ENCODE assay signal across 17 cellular contexts in genomic region chr22:23569291-23569690, GRCh38. TPM values are rescaled to one million over a fixed set of nuclear protein-coding genes. Genes with fewer than 3 reads are reported as not detected.
DNase-seq lines count a peak whose midpoint lies in the region; ATAC-seq, FAIRE-seq and TF ChIP-seq lines count a peak whose summit lies in the region.
"Had no signal": no experiment of that assay in that cellular context is flagged by ENCODE, and none has a peak within 500 bp of the region (broad histone marks: within the 10 kb centered on the region; RNA-seq: fewer than 3 reads in every experiment).

No MANE protein-coding gene starts in this region.

- peak; percentile 4 for DNase-seq in DND-41
- peak in 6 of 7 donors; percentile 33 to 62 (median 42) for DNase-seq in adrenal gland
- peak; percentile 36 for DNase-seq in kidney
- DNase-seq in testis: peak; percentile 25
- DNase-seq in CD4-positive, alpha-beta memory T cell: no peak
- DNase-seq: ACHN, C1 segment of cervical spinal cord, DMS79, EL, KBM-7 had no signal

- peaks cover 5 to 8% (median 6%) of the 10 kb centered on the region in 4 donors for H3K4me1 Mint-ChIP-seq in CD4-positive, alpha-beta memory T cell

- no peak for TF ChIP-seq POLR2A in adrenal gland (IDR thresholded peaks at IDR 0.05)
- TF ChIP-seq POLR2A in testis (IDR thresholded peaks at IDR 0.05): no peak

- H4K20me1 ChIP-seq in DND-41 (ENCODE audit: insufficient read depth, low read length): peaks cover 14% of the 10 kb centered on the region; the same call in 1 of the 2 replicates

- H3K9ac ChIP-seq in DND-41 (ENCODE audit: low read depth, low read length): no peak overlapping the region
- no peak overlapping the region for H3K9ac ChIP-seq in kidney (ENCODE audit: low read length in 2 of 2)

- WGBS in adrenal gland, 4 donors: 51 to 100% (median 53%) methylated on average over 1 to 8 of the region's 8 CpGs
- WGBS in testis, 2 donors: 51 to 83% methylated on average over 2 to 8 of the region's 8 CpGs

- no peak overlapping the region for H3K4me2 ChIP-seq in DND-41 (ENCODE audit: insufficient read depth, low read length)

- intact Hi-C loops in adrenal gland (cut with DNase I) (no loop called here), kidney (cut with DNase I) (no loop called here), testis (cut with DNase I; ENCODE audit: low total_unique reads) (no loop called here)
- intact Hi-C loops in CD4-positive, alpha-beta memory T cell (cut with micrococcal nuclease): no loop called here

- POLR2A ChIA-PET in CD4-positive, alpha-beta memory T cell (lab: Charles Lee; ENCODE audit: partially characterized antibody): no interaction called here

- ATAC-seq in DND-41 (ENCODE audit: insufficient read depth, low read depth) (no peak), HG02610 (IDR thresholded peaks at IDR 0.05; ENCODE audit: unreplicated experiment) (no peak), HG03520 (IDR thresholded peaks at IDR 0.05; ENCODE audit: unreplicated experiment) (no peak)

- H3K36me3 Mint-ChIP-seq in CD4-positive, alpha-beta memory T cell: no peaks in the 10 kb centered on the region

- no peak overlapping the region for H3K4me3 ChIP-seq in DND-41 (ENCODE audit: low read depth in 1 of 2, low read length in 2 of 2)
- H3K4me3 ChIP-seq in adrenal gland: no peak overlapping the region
- no peak overlapping the region for H3K4me3 ChIP-seq in kidney (ENCODE audit: low read length in 2 of 2)
- H3K4me3 ChIP-seq in testis: no peak overlapping the region
- no peak overlapping the region for H3K4me3 ChIP-seq in CD4-positive, alpha-beta memory T cell (ENCODE audit: low read length in 2 of 2)

- no peak overlapping the region for H3K27ac Mint-ChIP-seq in CD4-positive, alpha-beta memory T cell
- H3K27ac Mint-ChIP-seq: CD4-positive, alpha-beta T cell had no signal

- H3K9me3 ChIP-seq in DND-41 (ENCODE audit: insufficient read depth, low read length, severe bottlenecking) (no peaks in the 10 kb centered on the region), adrenal gland (replicated peaks in 1 of 3) (no peaks in the 10 kb centered on the region), kidney (ENCODE audit: control insufficient read depth in 1 of 2, low read length in 2 of 2) (no peaks in the 10 kb centered on the region), testis (no peaks in the 10 kb centered on the region)
- H3K9me3 ChIP-seq in CD4-positive, alpha-beta memory T cell (ENCODE audit: control insufficient read depth in 1 of 2, low read length in 2 of 2): no peaks in the 10 kb centered on the region

- no peak overlapping the region for H2AFZ ChIP-seq in DND-41 (ENCODE audit: low read depth, low read length)

- peaks cover 29% of the 10 kb centered on the region for H3K4me1 ChIP-seq in DND-41 (ENCODE audit: insufficient read depth, low read length)
- peaks cover 0 to 14% of the 10 kb centered on the region in 2 donors for H3K4me1 ChIP-seq in adrenal gland (replicated peaks in 1 of 2)
- peaks cover 6 to 8% of the 10 kb centered on the region in 2 donors for H3K4me1 ChIP-seq in kidney (ENCODE audit: control insufficient read depth in 1 of 2, insufficient read depth in 1 of 2, low read depth in 1 of 2, low read length in 2 of 2)
- H3K4me1 ChIP-seq in testis: peaks cover 21% of the 10 kb centered on the region
- peaks cover 7% of the 10 kb centered on the region for H3K4me1 ChIP-seq in CD4-positive, alpha-beta memory T cell (ENCODE audit: insufficient read depth, low read length)

- no peak overlapping the region for H3K4me3 Mint-ChIP-seq in CD4-positive, alpha-beta memory T cell
- H3K4me3 Mint-ChIP-seq: CD4-positive, alpha-beta T cell had no signal

- peaks cover 0 to 3% (median 0%) of the 10 kb centered on the region in 8 donors for H3K9me3 Mint-ChIP-seq in CD4-positive, alpha-beta memory T cell
- H3K9me3 Mint-ChIP-seq: CD4-positive, alpha-beta T cell had no signal

- CTCF ChIA-PET in CD4-positive, alpha-beta memory T cell (lab: Charles Lee; ENCODE audit: partially characterized antibody): no interaction called here

- H3K79me2 ChIP-seq in DND-41 (ENCODE audit: insufficient read depth, low read length): peaks cover 7% of the 10 kb centered on the region; the same call in 1 of the 2 replicates

- H3K36me3 ChIP-seq in DND-41 (ENCODE audit: insufficient read depth, low read length) (no peaks in the 10 kb centered on the region), adrenal gland (replicated peaks in 1 of 2) (no peaks in the 10 kb centered on the region), kidney (ENCODE audit: control insufficient read depth in 1 of 2, insufficient read depth in 2 of 2, low read length in 2 of 2) (no peaks in the 10 kb centered on the region), testis (ENCODE audit: low read depth, missing control alignments) (no peaks in the 10 kb centered on the region)
- H3K36me3 ChIP-seq in CD4-positive, alpha-beta memory T cell (ENCODE audit: insufficient read depth, low read length): no peaks in the 10 kb centered on the region

- no peak overlapping the region for H3K27ac ChIP-seq in DND-41 (ENCODE audit: low read length)
- H3K27ac ChIP-seq in adrenal gland: no peak overlapping the region
- no peak overlapping the region for H3K27ac ChIP-seq in kidney (ENCODE audit: low read depth in 2 of 2, low read length in 2 of 2)
- no peak overlapping the region for H3K27ac ChIP-seq in testis
- no peak overlapping the region for H3K27ac ChIP-seq in CD4-positive, alpha-beta memory T cell (ENCODE audit: low read depth, low read length)

- peaks cover 19 to 21% of the 10 kb centered on the region in 2 donors for H3K27me3 Mint-ChIP-seq in CD4-positive, alpha-beta memory T cell

- FAIRE-seq in kidney (lab: Jason Lieb, UNC): no peak
- FAIRE-seq: G401.6, H54 had no signal

- H3K27me3 ChIP-seq in DND-41 (ENCODE audit: insufficient read depth, low read length, poor library complexity) (peaks cover 26% of the 10 kb centered on the region), adrenal gland (no peaks in the 10 kb centered on the region), testis (no peaks in the 10 kb centered on the region)
- H3K27me3 ChIP-seq in CD4-positive, alpha-beta memory T cell (ENCODE audit: insufficient read depth, low read length): peaks cover 8% of the 10 kb centered on the region

- no peak for TF ChIP-seq CTCF in DND-41 (IDR thresholded peaks at IDR 0.05; ENCODE audit: borderline replicate concordance, extremely low read depth, low read length, poor library complexity, severe bottlenecking)
- TF ChIP-seq CTCF in adrenal gland (IDR thresholded peaks at IDR 0.05): no peak
- no peak for TF ChIP-seq CTCF in kidney (IDR thresholded peaks at IDR 0.05; ENCODE audit: borderline replicate concordance, extremely low read depth, insufficient read depth)
- TF ChIP-seq CTCF in testis (IDR thresholded peaks at IDR 0.05): no peak

RNA-seq across cellular contexts. Expression of gene IGLL1, which starts 10.8 kb away (rescaled TPM):
- total RNA-seq in adrenal gland: not detected
- polyA plus RNA-seq in adrenal gland: under 1 TPM in 1 of 3 donors, not detected in 2; 0.48 TPM
- total RNA-seq in kidney: not detected
- not detected for polyA plus RNA-seq in kidney (ENCODE audit: insufficient read depth, low read depth, low replicate concordance)
- 10 to 100 TPM in 1 of 2 donors, 1 to 10 TPM in 1; 6.9 to 24.6 TPM for total RNA-seq in testis
- polyA plus RNA-seq in testis (ENCODE audit: insufficient read depth, low read depth, low replicate concordance): 36.9 TPM
- total RNA-seq in CD4-positive, alpha-beta memory T cell: not detected
- not detected for polyA plus RNA-seq in CD4-positive, alpha-beta memory T cell
- total RNA-seq: A172; CD4-positive, alpha-beta T cell; LHCN-M2 had no signal

Comparison
In these comparisons a context has a peak if more than half of its experiments do, and no peak if none do; other contexts are left out.
1. DNase-seq: peak in DND-41 (single experiment), adrenal gland (6 of 7), kidney (single experiment) and testis (single experiment); none in CD4-positive, alpha-beta memory T cell (0 of 5).